Comparison of ENCODE assay signal across 8 cellular contexts in the genomic region with DNA sequence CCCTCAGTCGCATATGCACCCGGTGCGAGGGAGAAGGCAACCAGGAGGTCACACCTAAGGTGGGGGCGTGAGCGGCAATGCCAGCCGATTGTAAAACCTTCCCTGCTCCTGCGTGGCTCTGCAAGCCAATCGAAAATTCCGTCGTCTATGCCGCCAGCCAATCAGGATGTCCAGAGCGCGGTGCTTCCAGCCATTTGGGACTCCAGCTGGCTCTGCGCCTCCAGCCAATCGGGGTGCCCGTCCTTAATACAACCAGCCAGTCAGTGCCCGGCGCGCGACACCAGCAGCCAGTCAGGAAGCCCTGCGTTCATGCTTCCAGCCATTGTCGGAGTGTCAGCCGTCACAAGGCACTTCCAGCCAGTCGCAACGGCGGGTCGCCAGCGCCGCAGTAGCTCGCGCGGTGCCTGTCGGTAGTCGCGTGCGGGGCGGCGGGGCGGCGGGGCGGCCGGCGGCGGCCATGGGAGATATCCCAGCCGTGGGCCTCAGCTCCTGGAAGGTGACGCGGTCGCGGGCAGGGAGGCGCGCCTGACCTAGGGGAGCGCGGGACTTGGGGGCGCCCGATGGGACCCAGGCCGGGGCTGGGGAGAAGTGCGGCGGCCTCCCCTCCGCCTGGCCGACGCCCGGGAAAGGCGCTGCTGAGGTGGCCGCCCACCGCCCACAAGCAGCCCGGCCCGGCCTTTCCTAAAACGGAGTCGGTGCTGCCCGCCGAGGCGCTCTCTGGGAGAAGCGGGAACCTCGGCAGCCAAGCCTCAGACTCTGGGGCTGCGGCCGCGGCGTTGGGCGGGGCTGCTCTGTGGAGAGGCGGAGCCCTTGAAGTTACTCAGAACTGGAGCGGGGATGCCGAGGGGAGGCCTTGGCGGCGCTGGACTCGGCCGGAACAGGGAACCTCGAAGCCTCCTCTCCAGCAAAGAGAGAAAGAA.
DNase-seq lines count a peak whose midpoint lies in the region; ATAC-seq lines count a peak whose summit lies in the region.

A gene (plus strand): TSS at position 340 of the 920 bp plus-strand sequence. CDS start 118 bp downstream, at position 458.

- H3K27me3 ChIP-seq in HAP-1 (ENCODE audit: low read depth) = no peaks in the 10 kb centered on the region

- H3K4me3 ChIP-seq in HAP-1 = peak within 1 kb of the TSS; percentile 21

- DNase-seq in AG08396 (ENCODE audit: low spot score) (peak; percentile 90), HAP-1 (ENCODE audit: low spot score in 2 of 2) (peak; percentile 51 to 85), NOMO-1 (lab: John Stamatoyannopoulos, UW; ENCODE audit: unreplicated experiment in 2 of 2) (peak; percentile 78), epithelial cell of prostate (ENCODE audit: low read depth, low spot score) (peak; percentile 41), midbrain (lab: John Stamatoyannopoulos, UW) (peak; percentile 56)
- peak; percentile 79 to 84 for DNase-seq in activated T-cell treated with anti-CD3 and anti-CD28 coated beads, Interleukin-2, amount 50 U/mL, for 48 hours
- peak; percentile 28 for DNase-seq in stimulated activated CD8-positive, alpha-beta memory T cell treated with anti-CD3 and anti-CD28 coated beads, Interleukin-12 subunit alpha, Interleukin-12 subunit beta, amount 100 ng/mL, for 4 hours (ENCODE audit: low read depth)

- ATAC-seq in GM18867 (IDR thresholded peaks at IDR 0.05; ENCODE audit: unreplicated experiment) = no peak

- no peaks in the 10 kb centered on the region for H3K9me3 ChIP-seq in HAP-1

- peaks cover 9% of the 10 kb centered on the region; the same call in 1 of the 2 replicates for H3K4me1 ChIP-seq in HAP-1

- in situ Hi-C loops in HAP-1 (cut with MboI; ENCODE audit: low sequenced_read_pairs) = loop anchor here (10.0 to 25.0 kb wide), 2 partner anchors 561 to 799 kb away; no protein-coding TSS in a partner anchor

- peak within 1 kb of the TSS; percentile 55 for H3K27ac ChIP-seq in epithelial cell of prostate

- H3K36me3 ChIP-seq in HAP-1 (replicated peaks) = no peaks in the 10 kb centered on the region

Comparison
In these comparisons a context has a peak if more than half of its experiments do, and no peak if none do; other contexts are left out.
1. DNase-seq: peak in every context shown above with its lines; median percentile 90 in AG08396; 82 in activated T-cell treated with anti-CD3 and anti-CD28 coated beads, Interleukin-2, amount 50 U/mL, for 48 hours; 78 in NOMO-1; 68 in HAP-1; 56 in midbrain; 41 in epithelial cell of prostate; 28 in stimulated activated CD8-positive, alpha-beta memory T cell treated with anti-CD3 and anti-CD28 coated beads, Interleukin-12 subunit alpha, Interleukin-12 subunit beta, amount 100 ng/mL, for 4 hours.